8 cellular contexts compared by ENCODE assay signal in the genomic region with DNA sequence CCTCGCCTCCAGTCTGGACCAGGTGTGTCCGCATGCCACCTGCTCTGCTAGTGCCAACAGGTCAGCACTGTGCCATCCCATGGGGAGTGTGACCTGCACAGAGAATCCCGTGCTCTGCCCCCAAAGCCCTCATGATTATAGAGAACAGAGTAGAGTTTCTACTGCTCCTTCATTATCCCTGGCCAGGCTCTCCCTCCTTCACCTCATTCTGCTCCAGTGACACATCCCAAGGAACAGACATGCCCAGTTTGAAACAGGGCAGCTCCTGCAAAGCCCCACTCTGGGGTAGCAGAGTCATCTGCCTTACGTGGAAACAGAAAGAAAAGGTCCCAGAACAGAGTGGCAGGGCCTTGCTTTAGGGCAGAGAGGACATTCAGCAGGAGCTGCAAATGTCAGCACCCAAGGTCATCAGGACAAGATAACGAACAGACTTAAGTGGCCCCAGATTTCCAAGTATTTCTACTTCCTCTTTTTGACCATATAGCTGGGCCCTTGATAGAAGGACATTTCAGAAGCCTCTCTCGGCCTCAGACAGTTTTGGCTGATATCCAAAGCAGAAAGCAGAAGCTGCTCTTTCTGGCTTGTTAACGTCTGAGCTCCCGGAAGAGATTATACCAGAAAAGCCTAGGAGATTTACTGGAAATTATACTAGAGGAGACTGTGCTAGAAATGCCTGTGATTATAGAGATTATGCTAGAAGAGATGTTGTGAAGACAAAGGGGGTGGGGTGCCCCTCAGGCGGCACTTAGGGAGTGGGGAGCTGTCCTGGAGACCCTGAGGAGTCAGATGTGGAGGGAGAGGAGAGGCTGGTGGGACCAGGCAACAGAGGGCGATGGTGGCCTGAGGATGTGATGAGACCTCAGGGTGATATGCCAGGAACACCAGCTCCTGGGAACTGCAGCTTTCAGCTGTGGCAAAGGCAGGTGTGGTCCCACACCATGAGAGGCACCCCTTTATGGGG. TPM values are rescaled to one million over a fixed set of nuclear protein-coding genes. Genes with fewer than 3 reads are reported as not detected.
DNase-seq lines count a peak whose midpoint lies in the region; ATAC-seq and TF ChIP-seq lines count a peak whose summit lies in the region.

No MANE protein-coding gene starts in this region.

- no peaks in the 10 kb centered on the region for H3K9me3 ChIP-seq in endodermal cell (ENCODE audit: control insufficient read depth, low read length)
- no peaks in the 10 kb centered on the region for H3K9me3 ChIP-seq in parathyroid adenoma (ENCODE audit: control insufficient read depth, low read length)

- H2AFZ ChIP-seq in parathyroid adenoma: peak overlapping the region; percentile 75

- BruUV-seq in Calu3 (replicated peaks; lab: Mats Ljungman, UMichigan): no TSS peak

- H3K36me3 ChIP-seq in endodermal cell (ENCODE audit: control insufficient read depth, insufficient read depth, low read length) (no peaks in the 10 kb centered on the region), parathyroid adenoma (ENCODE audit: control insufficient read depth, insufficient read depth, low read length) (no peaks in the 10 kb centered on the region)

- no peaks in the 10 kb centered on the region for H3K4me1 ChIP-seq in endodermal cell (ENCODE audit: control insufficient read depth, insufficient read depth, low read length)
- peaks cover 15% of the 10 kb centered on the region for H3K4me1 ChIP-seq in parathyroid adenoma

- no peak overlapping the region for H3K4me2 ChIP-seq in parathyroid adenoma (ENCODE audit: low read length)

- DNase-seq in GF-D8 (lab: John Stamatoyannopoulos, UW) (peak; percentile 97), NCI-H1092 treated with DMSO at 0.1 percent for 48 hours (lab: John Stamatoyannopoulos, UW) (peak; percentile 19), endodermal cell (no peak), Calu3 (no peak), endothelial cell (ENCODE audit: low spot score) (no peak), cerebellar cortex (ENCODE audit: low spot score) (no peak)

- H3K27ac ChIP-seq in endodermal cell (ENCODE audit: low read depth, low read length) (no peak overlapping the region), parathyroid adenoma (no peak overlapping the region)

- CTCF ChIA-PET in Calu3 (lab: Charles Lee): interaction anchor here (0.5 to 0.6 kb wide), 2 partner anchors 74 to 121 kb away, joined by 3 to 4 read pairs; no protein-coding TSS in a partner anchor

- H3K27ac Mint-ChIP-seq in endodermal cell (no peak overlapping the region), Calu3 (ENCODE audit: unreplicated experiment) (no peak overlapping the region), endothelial cell (ENCODE audit: unreplicated experiment) (no peak overlapping the region)

- H3K9ac ChIP-seq in endodermal cell (ENCODE audit: extremely low read depth, low read length, poor library complexity, severe bottlenecking) (no peak overlapping the region), parathyroid adenoma (no peak overlapping the region)

- H3K4me3 Mint-ChIP-seq in endodermal cell: no peak overlapping the region
- H3K4me3 Mint-ChIP-seq in Calu3 (ENCODE audit: low read depth, unreplicated experiment): no peak overlapping the region
- H3K4me3 Mint-ChIP-seq in endothelial cell (ENCODE audit: unreplicated experiment): no peak overlapping the region

- H3K4me3 ChIP-seq in endodermal cell (ENCODE audit: low read length) (no peak overlapping the region), parathyroid adenoma (ENCODE audit: low read depth, low read length) (no peak overlapping the region)

- no peaks in the 10 kb centered on the region for H3K36me3 Mint-ChIP-seq in endodermal cell (ENCODE audit: low read depth)
- no peaks in the 10 kb centered on the region for H3K36me3 Mint-ChIP-seq in Calu3 (ENCODE audit: insufficient read depth, unreplicated experiment)
- H3K36me3 Mint-ChIP-seq in endothelial cell (ENCODE audit: low read depth, unreplicated experiment): peaks cover 3% of the 10 kb centered on the region

- peak; percentile 26 for TF ChIP-seq CTCF in endodermal cell (conservative IDR thresholded peaks at IDR 0.05)
- TF ChIP-seq CTCF in parathyroid adenoma (IDR thresholded peaks at IDR 0.05): no peak
- TF ChIP-seq CTCF in Calu3 (IDR thresholded peaks at IDR 0.05; ENCODE audit: unreplicated experiment): no peak
- no peak for TF ChIP-seq CTCF in endothelial cell (IDR thresholded peaks at IDR 0.05; ENCODE audit: unreplicated experiment)

- H3K27me3 ChIP-seq in endodermal cell (ENCODE audit: control insufficient read depth, insufficient read depth, low read length, poor library complexity, severe bottlenecking) (peaks cover 14% of the 10 kb centered on the region), parathyroid adenoma (ENCODE audit: control insufficient read depth, insufficient read depth, low read length) (no peaks in the 10 kb centered on the region)

- H3K27me3 Mint-ChIP-seq in endodermal cell (ENCODE audit: insufficient read depth): peaks cover 44% of the 10 kb centered on the region
- peaks cover 20% of the 10 kb centered on the region for H3K27me3 Mint-ChIP-seq in Calu3 (ENCODE audit: unreplicated experiment)
- H3K27me3 Mint-ChIP-seq in endothelial cell (ENCODE audit: unreplicated experiment): peaks cover 2% of the 10 kb centered on the region

- intact Hi-C loops in Calu3 (cut with micrococcal nuclease; ENCODE audit: unreplicated experiment): loop anchor here (10.0 kb wide), 1 partner anchor 197 kb away; no protein-coding TSS in a partner anchor

- 85 to 94% methylated on average over 5 to 10 of the region's 10 CpGs for WGBS in endodermal cell (ENCODE audit: insufficient coverage in 1 of 2, insufficient read length in 1 of 2), 2 experiments

- no peaks in the 10 kb centered on the region for H3K79me2 ChIP-seq in parathyroid adenoma

- ATAC-seq in GM18909 (IDR thresholded peaks at IDR 0.05; ENCODE audit: poor library complexity, unreplicated experiment): no peak

- H3K9me3 Mint-ChIP-seq in endodermal cell: no peaks in the 10 kb centered on the region
- no peaks in the 10 kb centered on the region for H3K9me3 Mint-ChIP-seq in Calu3 (ENCODE audit: low read depth, unreplicated experiment)
- no peaks in the 10 kb centered on the region for H3K9me3 Mint-ChIP-seq in endothelial cell (ENCODE audit: unreplicated experiment)

- no peaks in the 10 kb centered on the region for H3K4me1 Mint-ChIP-seq in endodermal cell
- H3K4me1 Mint-ChIP-seq in Calu3 (ENCODE audit: low read depth, unreplicated experiment): no peaks in the 10 kb centered on the region
- H3K4me1 Mint-ChIP-seq in endothelial cell (ENCODE audit: unreplicated experiment): peaks cover 64% of the 10 kb centered on the region

RNA-seq across cellular contexts. Expression of gene TMEM176B, which starts 12.6 kb away (rescaled TPM):
- under 1 TPM; 0.31 to 0.35 TPM for total RNA-seq in endodermal cell
- polyA plus RNA-seq in endodermal cell (2013, experiment 1 of 2): 5.0 TPM
- polyA plus RNA-seq in endodermal cell (2013, experiment 2 of 2): 3.0 TPM
- total RNA-seq in Calu3 (2022): 3.1 and 7.3 TPM in 2 replicates
- total RNA-seq in endothelial cell (ENCODE audit: unreplicated experiment): 1.4 TPM

RNA-seq across cellular contexts. Expression of gene TMEM176A, which starts 13.0 kb away (rescaled TPM):
- not detected for total RNA-seq in endodermal cell
- 9.8 TPM for polyA plus RNA-seq in endodermal cell (2013, experiment 1 of 2)
- 7.0 TPM for polyA plus RNA-seq in endodermal cell (2013, experiment 2 of 2)
- total RNA-seq in Calu3 (2022): 1.5 and 6.1 TPM in 2 replicates
- total RNA-seq in endothelial cell (ENCODE audit: unreplicated experiment): 1.3 TPM

RNA-seq across cellular contexts. Expression of gene GIMAP5, which starts 50.4 kb away (rescaled TPM):
- total RNA-seq in endodermal cell (not detected), Calu3 (2022) (not detected in 2 replicates), endothelial cell (ENCODE audit: unreplicated experiment) (220 TPM)
- not detected for polyA plus RNA-seq in endodermal cell (2013, experiment 1 of 2)
- polyA plus RNA-seq in endodermal cell (2013, experiment 2 of 2): not detected

Comparison
In these comparisons a context has a peak if more than half of its experiments do, and no peak if none do; other contexts are left out.
1. DNase-seq: peak in GF-D8 (single experiment) and NCI-H1092 treated with DMSO at 0.1 percent for 48 hours (single experiment); none in endodermal cell (single experiment), Calu3 (single experiment), endothelial cell (single experiment) and cerebellar cortex (single experiment).
2. RNA of gene GIMAP5, which starts 50.4 kb away (total RNA-seq): 220 TPM in endothelial cell (single experiment); not detected in endodermal cell and not detected in Calu3; every median in the first group is over 100 times any median in the second.